Comparison of ENCODE assay signal across 16 cellular contexts in genomic region chr13:36475468-36475867, GRCh38. TPM values are rescaled to one million over a fixed set of nuclear protein-coding genes. Genes with fewer than 3 reads are reported as not detected.
DNase-seq lines count a peak whose midpoint lies in the region; ATAC-seq and TF ChIP-seq lines count a peak whose summit lies in the region.
"Had no signal": no experiment of that assay in that cellular context is flagged by ENCODE, and none has a peak within 500 bp of the region (broad histone marks: within the 10 kb centered on the region; RNA-seq: fewer than 3 reads in every experiment).

No MANE protein-coding gene starts in this region.

- dilution Hi-C loops in mammary epithelial cell (cut with HindIII; ENCODE audit: low sequenced_read_pairs), result no loop called here

- H2AFZ ChIP-seq in mammary epithelial cell (ENCODE audit: low read depth, low read length) (no peak overlapping the region), neural progenitor cell (replicated peaks) (no peak overlapping the region)

- CTCF ChIA-PET in activated CD4-positive, alpha-beta memory T cell treated with anti-CD3 and anti-CD28 coated beads, Interleukin-2, amount 10 ng/mL, durations not matched to agents 7 days and 5 days (lab: Charles Lee), result no interaction called here
- CTCF ChIA-PET in activated CD4-positive, alpha-beta memory T cell treated with anti-CD3 and anti-CD28 coated beads for 36 hours (lab: Charles Lee), result no interaction called here
- CTCF ChIA-PET in mammary epithelial cell (lab: Charles Lee; ENCODE audit: low non-redundant PET), result interaction anchor here (0.7 kb wide), 1 partner anchor 193 kb away, joined by 3 read pairs; no protein-coding TSS in a partner anchor

- no peaks in the 10 kb centered on the region for H3K4me1 ChIP-seq in mammary epithelial cell (ENCODE audit: insufficient read depth, low read length)
- no peaks in the 10 kb centered on the region for H3K4me1 ChIP-seq in neural progenitor cell
- H3K4me1 ChIP-seq: left lung, vagina had no signal

- H3F3A ChIP-seq in neural progenitor cell (ENCODE audit: low read depth), result no peaks in the 10 kb centered on the region

- POLR2A ChIA-PET in activated CD4-positive, alpha-beta memory T cell treated with anti-CD3 and anti-CD28 coated beads, Interleukin-2, amount 10 ng/mL, durations not matched to agents 7 days and 5 days (lab: Charles Lee), result no interaction called here
- POLR2A ChIA-PET in activated CD4-positive, alpha-beta memory T cell treated with anti-CD3 and anti-CD28 coated beads for 36 hours (lab: Charles Lee), result no interaction called here

- no peaks in the 10 kb centered on the region for H3K4me1 Mint-ChIP-seq in activated CD4-positive, alpha-beta memory T cell treated with anti-CD3 and anti-CD28 coated beads, Interleukin-2, amount 10 ng/mL, durations not matched to agents 7 days and 5 days
- no peaks in the 10 kb centered on the region for H3K4me1 Mint-ChIP-seq in activated CD4-positive, alpha-beta memory T cell treated with anti-CD3 and anti-CD28 coated beads for 36 hours (ENCODE audit: low read depth)
- no peaks in the 10 kb centered on the region for H3K4me1 Mint-ChIP-seq in neural progenitor cell
- H3K4me1 Mint-ChIP-seq: stimulated activated effector memory CD8-positive, alpha-beta T cell treated with anti-CD3 and anti-CD28 coated beads, Interleukin-12 subunit alpha, Interleukin-12 subunit beta, amount 100 ng/mL, for 72 hours had no signal

- ATAC-seq in HG02973 (IDR thresholded peaks at IDR 0.05; ENCODE audit: unreplicated experiment), result no peak
- ATAC-seq: left lung; stimulated activated effector memory CD8-positive, alpha-beta T cell treated with anti-CD3 and anti-CD28 coated beads, Interleukin-12 subunit alpha, Interleukin-12 subunit beta, amount 100 ng/mL, for 72 hours had no signal

- no peak overlapping the region for H3K4me3 Mint-ChIP-seq in activated CD4-positive, alpha-beta memory T cell treated with anti-CD3 and anti-CD28 coated beads, Interleukin-2, amount 10 ng/mL, durations not matched to agents 7 days and 5 days
- H3K4me3 Mint-ChIP-seq in activated CD4-positive, alpha-beta memory T cell treated with anti-CD3 and anti-CD28 coated beads for 36 hours, result no peak overlapping the region
- H3K4me3 Mint-ChIP-seq in neural progenitor cell, result no peak overlapping the region
- H3K4me3 Mint-ChIP-seq: stimulated activated effector memory CD8-positive, alpha-beta T cell treated with anti-CD3 and anti-CD28 coated beads, Interleukin-12 subunit alpha, Interleukin-12 subunit beta, amount 100 ng/mL, for 72 hours; T-helper 2 cell treated with Interferon-gamma antibody and Interleukin-4, amounts not matched to agents 5 μg/mL and 100 μg/mL, for 36 hours had no signal

- no peaks in the 10 kb centered on the region for H3K9me3 Mint-ChIP-seq in activated CD4-positive, alpha-beta memory T cell treated with anti-CD3 and anti-CD28 coated beads, Interleukin-2, amount 10 ng/mL, durations not matched to agents 7 days and 5 days
- peaks cover 12% of the 10 kb centered on the region for H3K9me3 Mint-ChIP-seq in activated CD4-positive, alpha-beta memory T cell treated with anti-CD3 and anti-CD28 coated beads for 36 hours
- H3K9me3 Mint-ChIP-seq in neural progenitor cell, result peaks cover 15% of the 10 kb centered on the region
- H3K9me3 Mint-ChIP-seq: T-helper 2 cell treated with Interferon-gamma antibody and Interleukin-4, amounts not matched to agents 5 μg/mL and 100 μg/mL, for 36 hours had no signal

- no peak overlapping the region for H3K27ac Mint-ChIP-seq in activated CD4-positive, alpha-beta memory T cell treated with anti-CD3 and anti-CD28 coated beads, Interleukin-2, amount 10 ng/mL, durations not matched to agents 7 days and 5 days
- no peak overlapping the region for H3K27ac Mint-ChIP-seq in activated CD4-positive, alpha-beta memory T cell treated with anti-CD3 and anti-CD28 coated beads for 36 hours
- H3K27ac Mint-ChIP-seq in neural progenitor cell, result no peak overlapping the region
- H3K27ac Mint-ChIP-seq: stimulated activated effector memory CD8-positive, alpha-beta T cell treated with anti-CD3 and anti-CD28 coated beads, Interleukin-12 subunit alpha, Interleukin-12 subunit beta, amount 100 ng/mL, for 72 hours; T-helper 2 cell treated with Interferon-gamma antibody and Interleukin-4, amounts not matched to agents 5 μg/mL and 100 μg/mL, for 36 hours had no signal

- DNase-seq in activated CD4-positive, alpha-beta memory T cell treated with anti-CD3 and anti-CD28 coated beads, Interleukin-2, amount 10 ng/mL, durations not matched to agents 7 days and 5 days, result peak; percentile 16
- DNase-seq in activated CD4-positive, alpha-beta memory T cell treated with anti-CD3 and anti-CD28 coated beads for 36 hours, result no peak
- DNase-seq in NCI-H1930 (lab: John Stamatoyannopoulos, UW), result peak; percentile 26 to 47
- DNase-seq in mammary epithelial cell, result peak; percentile 45
- peak; percentile 26 for DNase-seq in neural progenitor cell (ENCODE audit: low spot score)
- DNase-seq in ureter (ENCODE audit: low spot score), result no peak
- no peak for DNase-seq in dorsolateral prefrontal cortex
- DNase-seq: aorta, C1 segment of cervical spinal cord, left lung, NCI-H524 treated with DMSO at 0.1 percent for 48 hours had no signal

- no peak overlapping the region for H3K9ac ChIP-seq in mammary epithelial cell (ENCODE audit: insufficient read depth, low read length)
- H3K9ac ChIP-seq in neural progenitor cell, result no peak overlapping the region
- H3K9ac ChIP-seq: KMS-11 had no signal

- intact Hi-C loops in activated CD4-positive, alpha-beta memory T cell treated with anti-CD3 and anti-CD28 coated beads for 36 hours (cut with micrococcal nuclease), result no loop called here
- intact Hi-C loops in mammary epithelial cell (cut with micrococcal nuclease) (loop anchor here (1.0 kb wide), 3 partner anchors 55 to 192 kb away; partner anchors contain the start of gene SPART), dorsolateral prefrontal cortex (cut with DNase I) (no loop called here)

- no peak overlapping the region for H3K4me2 ChIP-seq in mammary epithelial cell (ENCODE audit: insufficient read depth, low read depth, low read length)
- no peak overlapping the region for H3K4me2 ChIP-seq in neural progenitor cell
- H3K4me2 ChIP-seq: KMS-11 had no signal

- no peaks in the 10 kb centered on the region for H3K36me3 Mint-ChIP-seq in activated CD4-positive, alpha-beta memory T cell treated with anti-CD3 and anti-CD28 coated beads, Interleukin-2, amount 10 ng/mL, durations not matched to agents 7 days and 5 days (ENCODE audit: low read depth)
- no peaks in the 10 kb centered on the region for H3K36me3 Mint-ChIP-seq in activated CD4-positive, alpha-beta memory T cell treated with anti-CD3 and anti-CD28 coated beads for 36 hours
- H3K36me3 Mint-ChIP-seq in neural progenitor cell, result no peaks in the 10 kb centered on the region
- H3K36me3 Mint-ChIP-seq: stimulated activated effector memory CD8-positive, alpha-beta T cell treated with anti-CD3 and anti-CD28 coated beads, Interleukin-12 subunit alpha, Interleukin-12 subunit beta, amount 100 ng/mL, for 72 hours had no signal

- H3K27ac ChIP-seq in mammary epithelial cell (ENCODE audit: insufficient read depth, low read depth, low read length) (no peak overlapping the region), neural progenitor cell (no peak overlapping the region), dorsolateral prefrontal cortex (no peak overlapping the region)
- H3K27ac ChIP-seq: KMS-11, left lung, vagina had no signal

- TF ChIP-seq CTCF in mammary epithelial cell (conservative IDR thresholded peaks at IDR 0.05 in 1 of 2, IDR thresholded peaks at IDR 0.05 in 1 of 2; ENCODE audit: extremely low read depth in 1 of 2, insufficient read depth in 1 of 2, low read depth in 1 of 2, low read length in 2 of 2), result peak; percentile 58 to 63
- peak; percentile 24 for TF ChIP-seq CTCF in neural progenitor cell (IDR thresholded peaks at IDR 0.05)
- TF ChIP-seq CTCF in dorsolateral prefrontal cortex (IDR thresholded peaks at IDR 0.05 in 54 of 56, conservative IDR thresholded peaks at IDR 0.05 in 2 of 56; ENCODE audit: low read depth in 1 of 56, partially characterized antibody in 56 of 56), result no peak

- no TSS peak for BruUV-seq in mammary epithelial cell (replicated peaks; lab: Mats Ljungman, UMichigan)

- peaks cover 4% of the 10 kb centered on the region for H3K27me3 Mint-ChIP-seq in activated CD4-positive, alpha-beta memory T cell treated with anti-CD3 and anti-CD28 coated beads, Interleukin-2, amount 10 ng/mL, durations not matched to agents 7 days and 5 days
- H3K27me3 Mint-ChIP-seq in activated CD4-positive, alpha-beta memory T cell treated with anti-CD3 and anti-CD28 coated beads for 36 hours, result peaks cover 2% of the 10 kb centered on the region
- peaks cover 3% of the 10 kb centered on the region for H3K27me3 Mint-ChIP-seq in neural progenitor cell (ENCODE audit: insufficient read depth, low read depth)

- in situ Hi-C loops in mammary epithelial cell (cut with MboI; ENCODE audit: low sequenced_read_pairs in 2 of 2), result no loop called here

- H3K79me2 ChIP-seq in mammary epithelial cell (ENCODE audit: insufficient read depth, low read length) (no peaks in the 10 kb centered on the region), neural progenitor cell (ENCODE audit: low read depth) (no peaks in the 10 kb centered on the region)

- no peaks in the 10 kb centered on the region for H4K20me1 ChIP-seq in mammary epithelial cell (ENCODE audit: insufficient read depth, low read length)
- H4K20me1 ChIP-seq in neural progenitor cell (ENCODE audit: low read depth), result no peaks in the 10 kb centered on the region

- H3K36me3 ChIP-seq in mammary epithelial cell (ENCODE audit: insufficient read depth, low read length) (no peaks in the 10 kb centered on the region), neural progenitor cell (no peaks in the 10 kb centered on the region)
- H3K36me3 ChIP-seq: left lung, vagina had no signal

- H3K9me3 ChIP-seq in mammary epithelial cell (replicated peaks; ENCODE audit: insufficient read depth, low read length) (no peaks in the 10 kb centered on the region), neural progenitor cell (ENCODE audit: low read depth) (peaks cover 4% of the 10 kb centered on the region)
- H3K9me3 ChIP-seq: vagina had no signal

- 97% methylated on average over 2 of the region's 2 CpGs for WGBS in mammary epithelial cell (ENCODE audit: low coverage, missing lambda C conversion rate)

- H3K27me3 ChIP-seq in mammary epithelial cell (ENCODE audit: insufficient read depth, low read length), result no peaks in the 10 kb centered on the region
- no peaks in the 10 kb centered on the region for H3K27me3 ChIP-seq in neural progenitor cell
- H3K27me3 ChIP-seq in dorsolateral prefrontal cortex, result no peaks in the 10 kb centered on the region
- H3K27me3 ChIP-seq: left lung, vagina had no signal

- H3K4me3 ChIP-seq in mammary epithelial cell (replicated peaks in 1 of 3; ENCODE audit: insufficient read depth in 1 of 3, low read depth in 2 of 3, low read length in 3 of 3) (no peak overlapping the region), neural progenitor cell (no peak overlapping the region), dorsolateral prefrontal cortex (no peak overlapping the region)
- H3K4me3 ChIP-seq: left lung, vagina had no signal

RNA-seq across cellular contexts. Expression of gene CCNA1, which starts 43.2 kb away (rescaled TPM):
- 1 to 10 TPM; 3.5 to 3.8 TPM for total RNA-seq in activated CD4-positive, alpha-beta memory T cell treated with anti-CD3 and anti-CD28 coated beads, Interleukin-2, amount 10 ng/mL, durations not matched to agents 7 days and 5 days
- under 1 TPM; 0.62 to 0.87 TPM for total RNA-seq in activated CD4-positive, alpha-beta memory T cell treated with anti-CD3 and anti-CD28 coated beads for 36 hours
- total RNA-seq in mammary epithelial cell (10 to 100 TPM; 15.9 to 19.3 TPM), neural progenitor cell (ENCODE audit: low replicate concordance) (0.37 TPM in 2 replicates), ureter (1.3 TPM), dorsolateral prefrontal cortex (10 to 100 TPM in 50 of 120 experiments, 1 to 10 TPM in 70; 3.1 to 15.6 (median 9.5) TPM)
- polyA plus RNA-seq in mammary epithelial cell, result 34.6 TPM
- polyA minus RNA-seq in mammary epithelial cell, result 5.0 TPM
- total RNA-seq: vagina had no signal

Comparison
In these comparisons a context has a peak if more than half of its experiments do, and no peak if none do; other contexts are left out.
1. DNase-seq: peak in activated CD4-positive, alpha-beta memory T cell treated with anti-CD3 and anti-CD28 coated beads, Interleukin-2, amount 10 ng/mL, durations not matched to agents 7 days and 5 days (single experiment), NCI-H1930 (2 of 2), mammary epithelial cell (single experiment) and neural progenitor cell (single experiment); none in activated CD4-positive, alpha-beta memory T cell treated with anti-CD3 and anti-CD28 coated beads for 36 hours (single experiment), ureter (single experiment) and dorsolateral prefrontal cortex (0 of 10).
2. CTCF ChIP-seq: peak in mammary epithelial cell (2 of 2) and neural progenitor cell (single experiment); none in dorsolateral prefrontal cortex (0 of 56).